8 cellular contexts compared by ENCODE assay signal in the genomic region with DNA sequence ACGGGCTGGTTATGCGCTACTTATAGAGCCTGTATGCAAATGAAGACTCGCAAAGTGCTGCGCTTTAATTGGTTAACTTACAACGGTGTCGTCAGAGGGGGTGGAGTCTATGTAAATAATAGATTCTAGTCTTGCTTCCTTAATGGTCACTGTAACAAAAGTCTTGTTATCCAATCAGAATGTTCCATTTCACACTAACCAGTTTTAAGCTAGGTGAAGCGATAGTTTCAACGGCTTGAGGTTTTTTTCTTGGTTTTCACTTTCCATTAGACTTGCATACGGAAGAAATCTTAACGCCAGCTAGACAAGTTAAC.
DNase-seq lines count a peak whose midpoint lies in the region; ATAC-seq, FAIRE-seq and TF ChIP-seq lines count a peak whose summit lies in the region.
"Not testable (repeated sequence)": the region's sequence is repeated elsewhere in the genome, so short reads cannot be mapped to it uniquely, and the experiment has no call there.

No MANE protein-coding gene starts in this region.

- not testable (repeated sequence) for H3K27ac ChIP-seq in CD8-positive, alpha-beta T cell (ENCODE audit: low read depth, low read length); astrocyte (ENCODE audit: low read depth, low read length); lung (ENCODE audit: low read depth in 1 of 2, low read length in 1 of 2); gastrocnemius medialis
- peak overlapping the region in 3 of 4 donors; percentile 41 to 70 (median 65) for H3K27ac ChIP-seq in transverse colon

- peak overlapping the region; percentile 77 for H3K4me2 ChIP-seq in astrocyte (ENCODE audit: low read length)

- H3K27ac Mint-ChIP-seq in CD8-positive, alpha-beta T cell; T-cell; astrocyte (ENCODE audit: unreplicated experiment): not testable (repeated sequence)

- CTCF ChIA-PET in CD8-positive, alpha-beta T cell (lab: Charles Lee); T-cell (lab: Charles Lee): not testable (repeated sequence)

- H3K27me3 ChIP-seq in CD8-positive, alpha-beta T cell (ENCODE audit: insufficient read depth, low read length); astrocyte (ENCODE audit: insufficient read depth, low read length); lung (ENCODE audit: control insufficient read depth, insufficient read depth); gastrocnemius medialis; transverse colon: not testable (repeated sequence)

- not testable (repeated sequence) for TF ChIP-seq EP300 in transverse colon (IDR thresholded peaks at IDR 0.05; ENCODE audit: low read depth)

- H3K9ac ChIP-seq in astrocyte (ENCODE audit: low read length), result not testable (repeated sequence)

- H3K4me1 ChIP-seq in CD8-positive, alpha-beta T cell (ENCODE audit: insufficient read depth, low read length); astrocyte (ENCODE audit: insufficient read depth, low read length); lung (ENCODE audit: control insufficient read depth in 2 of 2, insufficient read depth in 2 of 2, low read length in 2 of 2); gastrocnemius medialis; transverse colon: not testable (repeated sequence)

- POLR2A ChIA-PET in CD8-positive, alpha-beta T cell (lab: Charles Lee); T-cell (lab: Charles Lee): not testable (repeated sequence)

- 24 to 56% methylated on average over 5 to 6 of the region's 10 CpGs for WGBS in lung, 2 donors
- 24 to 40% methylated on average over 3 to 8 of the region's 10 CpGs for WGBS in transverse colon (ENCODE audit: low coverage in 1 of 2), 2 donors

- TF ChIP-seq CTCF in CD8-positive, alpha-beta T cell (IDR thresholded peaks at IDR 0.05); astrocyte (IDR thresholded peaks at IDR 0.05; ENCODE audit: insufficient read depth, low read depth, low read length); lung (IDR thresholded peaks at IDR 0.05; ENCODE audit: control extremely low read depth, extremely low read depth); gastrocnemius medialis (IDR thresholded peaks at IDR 0.05 in 4 of 5, conservative IDR thresholded peaks at IDR 0.05 in 1 of 5); transverse colon (IDR thresholded peaks at IDR 0.05): not testable (repeated sequence)

- H3K4me3 Mint-ChIP-seq in CD8-positive, alpha-beta T cell; T-cell; astrocyte (ENCODE audit: unreplicated experiment): not testable (repeated sequence)

- H3K36me3 Mint-ChIP-seq in CD8-positive, alpha-beta T cell; T-cell; astrocyte (ENCODE audit: low read depth, unreplicated experiment): not testable (repeated sequence)

- H3K79me2 ChIP-seq in astrocyte (ENCODE audit: insufficient read depth, low read length), result not testable (repeated sequence)

- H3K4me3 ChIP-seq in CD8-positive, alpha-beta T cell (ENCODE audit: low read depth, low read length); lung: not testable (repeated sequence)
- H3K4me3 ChIP-seq in astrocyte (ENCODE audit: insufficient read depth, low read depth, low read length), result peak overlapping the region; percentile 44
- peak overlapping the region; percentile 43 to 50 (median 47) for H3K4me3 ChIP-seq in gastrocnemius medialis
- peak overlapping the region in 2 of 4 donors; percentile 18 to 43 for H3K4me3 ChIP-seq in transverse colon

- not testable (repeated sequence) for H3K9me3 Mint-ChIP-seq in CD8-positive, alpha-beta T cell; T-cell; astrocyte (ENCODE audit: unreplicated experiment)

- H3K9me3 ChIP-seq in CD8-positive, alpha-beta T cell (ENCODE audit: low read length); astrocyte (ENCODE audit: insufficient read depth, low read depth, low read length); lung (ENCODE audit: control insufficient read depth in 2 of 2, insufficient read depth in 1 of 2, low read length in 1 of 2); gastrocnemius medialis; transverse colon: not testable (repeated sequence)

- not testable (repeated sequence) for DNase-seq in CD8-positive, alpha-beta T cell; T-cell; astrocyte (ENCODE audit: low read depth); Right ventricle myocardium superior; lung (ENCODE audit: low spot score); gastrocnemius medialis; transverse colon

- TF ChIP-seq POLR2A in gastrocnemius medialis (IDR thresholded peaks at IDR 0.05); transverse colon (IDR thresholded peaks at IDR 0.05): not testable (repeated sequence)

- not testable (repeated sequence) for H3K4me1 Mint-ChIP-seq in CD8-positive, alpha-beta T cell (ENCODE audit: low read depth); T-cell; astrocyte (ENCODE audit: low read depth, unreplicated experiment)

- not testable (repeated sequence) for H4K20me1 ChIP-seq in astrocyte (ENCODE audit: insufficient read depth, low read length)

- H3K27me3 Mint-ChIP-seq in CD8-positive, alpha-beta T cell (ENCODE audit: low read depth); T-cell; astrocyte (ENCODE audit: low read depth, unreplicated experiment): not testable (repeated sequence)

- intact Hi-C loops in CD8-positive, alpha-beta T cell (cut with DNase I, micrococcal nuclease); Right ventricle myocardium superior (cut with DNase I); gastrocnemius medialis (cut with DNase I; ENCODE audit: low total_unique reads); transverse colon (cut with DNase I; ENCODE audit: low total_unique reads): not testable (repeated sequence)

- FAIRE-seq in astrocyte (lab: Jason Lieb, UNC), result not testable (repeated sequence)
- peak; percentile 99 for FAIRE-seq in endometrium (lab: Jason Lieb, UNC)

- not testable (repeated sequence) for H2AFZ ChIP-seq in astrocyte (ENCODE audit: low read depth, low read length)

- in situ Hi-C loops in gastrocnemius medialis (cut with MboI; ENCODE audit: low sequenced_read_pairs in 4 of 4); transverse colon (cut with MboI; ENCODE audit: low pct_ligation_motif_present in 1 of 4, low pct_unique_long_range_greater_than_20kb in 1 of 4, low sequenced_read_pairs in 3 of 4): not testable (repeated sequence)

- peak; percentile 87 for ATAC-seq in CD8-positive, alpha-beta T cell
- ATAC-seq in T-cell (replicated peaks in 1 of 4) (peak; percentile 69 to 88 (median 78)), Right ventricle myocardium superior (ENCODE audit: poor library complexity) (peak; percentile 96), lung (ENCODE audit: insufficient read depth, low FRiP score) (peak; percentile 82), gastrocnemius medialis (peak; percentile 98 to 99)

- not testable (repeated sequence) for H3K36me3 ChIP-seq in CD8-positive, alpha-beta T cell (ENCODE audit: insufficient read depth, low read length); astrocyte (ENCODE audit: insufficient read depth, low read length); lung (ENCODE audit: control insufficient read depth in 2 of 2, insufficient read depth in 2 of 2, low read length in 2 of 2); gastrocnemius medialis; transverse colon
